Comparison of ENCODE assay signal across 8 cellular contexts in genomic region chr4:3942569-3942971, GRCh38.
DNase-seq lines count a peak whose midpoint lies in the region; FAIRE-seq and TF ChIP-seq lines count a peak whose summit lies in the region.
"Not testable (repeated sequence)": the region's sequence is repeated elsewhere in the genome, so short reads cannot be mapped to it uniquely, and the experiment has no call there.

No MANE protein-coding gene starts in this region.

- DNase-seq in A172 (ENCODE audit: low spot score) = peak; percentile 46
- peak; percentile 60 for DNase-seq in GM12865 (ENCODE audit: low read depth)
- peak; percentile 48 for DNase-seq in NCI-H1092 (lab: John Stamatoyannopoulos, UW)
- DNase-seq in RPMI7951 (ENCODE audit: low read depth) = peak; percentile 27
- peak; percentile 12 for DNase-seq in activated T-cell treated with anti-CD3 and anti-CD28 coated beads for 48 hours (ENCODE audit: low read depth)
- DNase-seq in ecto neural progenitor cell (ENCODE audit: low spot score) = peak; percentile 66
- DNase-seq in keratinocyte (ENCODE audit: low read depth, low spot score); retinal pigment epithelial cell (ENCODE audit: low read depth): not testable (repeated sequence)

- H3K27ac ChIP-seq in keratinocyte (ENCODE audit: control insufficient read depth, insufficient read depth, low read length) = not testable (repeated sequence)

- H3K4me2 ChIP-seq in keratinocyte (ENCODE audit: control insufficient read depth, extremely low read depth, insufficient read depth, low read depth, low read length) = not testable (repeated sequence)

- dilution Hi-C loops in keratinocyte (cut with MboI; ENCODE audit: extremely low pct_ligation_motif_present, low sequenced_read_pairs) = not testable (repeated sequence)

- H3K4me1 ChIP-seq in keratinocyte (ENCODE audit: control insufficient read depth, extremely low read depth, insufficient read depth, low read length) = not testable (repeated sequence)

- H3K4me3 ChIP-seq in GM12865 (ENCODE audit: low read depth, low read length); keratinocyte (ENCODE audit: control insufficient read depth in 2 of 3, extremely low read depth in 1 of 3, insufficient read depth in 2 of 3, low read depth in 1 of 3, low read length in 3 of 3); retinal pigment epithelial cell (ENCODE audit: low read length): not testable (repeated sequence)

- peak; percentile 46 for TF ChIP-seq CTCF in GM12865 (IDR thresholded peaks at IDR 0.05; ENCODE audit: insufficient read depth, low read depth, low read length, missing control alignments)
- peak; percentile 12 to 64 (median 42) for TF ChIP-seq CTCF in keratinocyte (optimal IDR thresholded peaks at IDR 0.05 in 1 of 3, IDR thresholded peaks at IDR 0.05 in 1 of 3, conservative IDR thresholded peaks at IDR 0.05 in 1 of 3; ENCODE audit: extremely low read depth in 1 of 3, insufficient read depth in 2 of 3, low read length in 3 of 3)
- peak; percentile 50 for TF ChIP-seq CTCF in retinal pigment epithelial cell (conservative IDR thresholded peaks at IDR 0.05; ENCODE audit: low read depth, low read length)

- not testable (repeated sequence) for H3K9me3 ChIP-seq in keratinocyte (ENCODE audit: control insufficient read depth, low read depth, low read length)

- FAIRE-seq in keratinocyte (lab: Jason Lieb, UNC) = not testable (repeated sequence)

- not testable (repeated sequence) for H3K36me3 ChIP-seq in keratinocyte (ENCODE audit: control insufficient read depth in 2 of 2, extremely low read depth in 1 of 2, insufficient read depth in 2 of 2, low read length in 2 of 2)

- not testable (repeated sequence) for H2AFZ ChIP-seq in keratinocyte (ENCODE audit: control insufficient read depth, low read length)

- H3K9me1 ChIP-seq in keratinocyte (ENCODE audit: control insufficient read depth, extremely low read depth, insufficient read depth, low read length) = not testable (repeated sequence)

- not testable (repeated sequence) for H4K20me1 ChIP-seq in keratinocyte (ENCODE audit: control insufficient read depth, extremely low read depth, insufficient read depth, low read length)

- H3K79me2 ChIP-seq in keratinocyte (ENCODE audit: control insufficient read depth, insufficient read depth, low read length) = not testable (repeated sequence)

- not testable (repeated sequence) for H3K9ac ChIP-seq in keratinocyte (ENCODE audit: control insufficient read depth, extremely low read depth, insufficient read depth, low read length)

- not testable (repeated sequence) for H3K27me3 ChIP-seq in keratinocyte (ENCODE audit: control insufficient read depth, extremely low read depth, insufficient read depth, low read length)
